ENCODE assay signal across 16 cellular contexts in genomic region chr18:75344615-75345014, GRCh38.
DNase-seq lines count a peak whose midpoint lies in the region; ATAC-seq and TF ChIP-seq lines count a peak whose summit lies in the region.
"Had no signal": no experiment of that assay in that cellular context is flagged by ENCODE, and none has a peak within 500 bp of the region (broad histone marks: within the 10 kb centered on the region; RNA-seq: fewer than 3 reads in every experiment).

No MANE protein-coding gene starts in this region.

- intact Hi-C loops in activated CD8-positive, alpha-beta T cell treated with anti-CD3 and anti-CD28 coated beads for 36 hours (cut with micrococcal nuclease) = no loop called here

- no peak overlapping the region for H3K4me3 ChIP-seq in GM23338
- H3K4me3 ChIP-seq: GM23248 had no signal

- no peak overlapping the region for H3K4me3 Mint-ChIP-seq in activated CD8-positive, alpha-beta T cell treated with anti-CD3 and anti-CD28 coated beads, Interleukin-2, amount 10 ng/mL, durations not matched to agents 7 days and 5 days
- no peak overlapping the region for H3K4me3 Mint-ChIP-seq in activated CD8-positive, alpha-beta T cell treated with anti-CD3 and anti-CD28 coated beads for 36 hours
- H3K4me3 Mint-ChIP-seq in GM23338 (no peak overlapping the region), nephron progenitor cell (no peak overlapping the region)
- H3K4me3 Mint-ChIP-seq: CD4-positive, alpha-beta memory T cell; H9 had no signal

- peaks cover 1% of the 10 kb centered on the region for H3K27me3 Mint-ChIP-seq in activated CD8-positive, alpha-beta T cell treated with anti-CD3 and anti-CD28 coated beads, Interleukin-2, amount 10 ng/mL, durations not matched to agents 7 days and 5 days (ENCODE audit: low read depth)
- peaks cover 4% of the 10 kb centered on the region for H3K27me3 Mint-ChIP-seq in activated CD8-positive, alpha-beta T cell treated with anti-CD3 and anti-CD28 coated beads for 36 hours
- H3K27me3 Mint-ChIP-seq in GM23338 (ENCODE audit: insufficient read depth, low read depth, poor library complexity) (peaks cover 7% of the 10 kb centered on the region), nephron progenitor cell (ENCODE audit: low read depth, poor library complexity) (no peaks in the 10 kb centered on the region)

- H3K27ac Mint-ChIP-seq in activated CD8-positive, alpha-beta T cell treated with anti-CD3 and anti-CD28 coated beads, Interleukin-2, amount 10 ng/mL, durations not matched to agents 7 days and 5 days = no peak overlapping the region
- H3K27ac Mint-ChIP-seq in activated CD8-positive, alpha-beta T cell treated with anti-CD3 and anti-CD28 coated beads for 36 hours = no peak overlapping the region
- H3K27ac Mint-ChIP-seq in GM23338 (no peak overlapping the region), nephron progenitor cell (peak overlapping the region; percentile 50)
- H3K27ac Mint-ChIP-seq: CD4-positive, alpha-beta memory T cell; H9 had no signal

- CTCF ChIA-PET in activated CD8-positive, alpha-beta T cell treated with anti-CD3 and anti-CD28 coated beads, Interleukin-2, amount 10 ng/mL, durations not matched to agents 7 days and 5 days (lab: Charles Lee) = no interaction called here
- CTCF ChIA-PET in activated CD8-positive, alpha-beta T cell treated with anti-CD3 and anti-CD28 coated beads for 36 hours (lab: Charles Lee) = no interaction called here

- H3K4me1 ChIP-seq in GM23338 (ENCODE audit: insufficient read depth) = peaks cover 22% of the 10 kb centered on the region
- H3K4me1 ChIP-seq: BE2C, Caco-2 had no signal

- ATAC-seq in activated CD8-positive, alpha-beta T cell treated with anti-CD3 and anti-CD28 coated beads, Interleukin-2, amount 10 ng/mL, durations not matched to agents 7 days and 5 days = no peak
- no peak for ATAC-seq in activated CD8-positive, alpha-beta T cell treated with anti-CD3 and anti-CD28 coated beads for 36 hours
- no peak for ATAC-seq in GM23338
- ATAC-seq in HG03378 (IDR thresholded peaks at IDR 0.05; ENCODE audit: unreplicated experiment) = no peak

- no peaks in the 10 kb centered on the region for H3K79me2 ChIP-seq in GM23338 (replicated peaks; ENCODE audit: insufficient read depth)

- peak; percentile 13 for DNase-seq in activated CD8-positive, alpha-beta T cell treated with anti-CD3 and anti-CD28 coated beads, Interleukin-2, amount 10 ng/mL, durations not matched to agents 7 days and 5 days
- DNase-seq in activated CD8-positive, alpha-beta T cell treated with anti-CD3 and anti-CD28 coated beads for 36 hours = no peak
- DNase-seq in GM23338 (ENCODE audit: low spot score) (no peak), nephron progenitor cell (no peak), COLO829 (ENCODE audit: low spot score) (no peak)
- DNase-seq: AML-193; BE2C; C1 segment of cervical spinal cord; Caco-2; CD4-positive, alpha-beta memory T cell; DMS153; DND-41; GM23248 had no signal

- no peaks in the 10 kb centered on the region for H3K36me3 Mint-ChIP-seq in activated CD8-positive, alpha-beta T cell treated with anti-CD3 and anti-CD28 coated beads, Interleukin-2, amount 10 ng/mL, durations not matched to agents 7 days and 5 days (ENCODE audit: low read depth)
- H3K36me3 Mint-ChIP-seq in activated CD8-positive, alpha-beta T cell treated with anti-CD3 and anti-CD28 coated beads for 36 hours (ENCODE audit: low read depth) = no peaks in the 10 kb centered on the region
- H3K36me3 Mint-ChIP-seq in GM23338 (ENCODE audit: low read depth) (no peaks in the 10 kb centered on the region), nephron progenitor cell (ENCODE audit: low read depth) (no peaks in the 10 kb centered on the region)
- H3K36me3 Mint-ChIP-seq: CD4-positive, alpha-beta memory T cell had no signal

- H3F3A ChIP-seq in GM23338 (replicated peaks; ENCODE audit: low read depth) = no peaks in the 10 kb centered on the region

- H4K20me1 ChIP-seq in GM23338 (replicated peaks; ENCODE audit: insufficient read depth) = no peaks in the 10 kb centered on the region

- no peaks in the 10 kb centered on the region for H3K4me1 Mint-ChIP-seq in activated CD8-positive, alpha-beta T cell treated with anti-CD3 and anti-CD28 coated beads, Interleukin-2, amount 10 ng/mL, durations not matched to agents 7 days and 5 days (ENCODE audit: low read depth)
- no peaks in the 10 kb centered on the region for H3K4me1 Mint-ChIP-seq in activated CD8-positive, alpha-beta T cell treated with anti-CD3 and anti-CD28 coated beads for 36 hours (ENCODE audit: low read depth)
- H3K4me1 Mint-ChIP-seq in GM23338 = peaks cover 23% of the 10 kb centered on the region
- H3K4me1 Mint-ChIP-seq in nephron progenitor cell = peaks cover 77% of the 10 kb centered on the region
- H3K4me1 Mint-ChIP-seq: CD4-positive, alpha-beta memory T cell had no signal

- H3K9me3 Mint-ChIP-seq in activated CD8-positive, alpha-beta T cell treated with anti-CD3 and anti-CD28 coated beads, Interleukin-2, amount 10 ng/mL, durations not matched to agents 7 days and 5 days (ENCODE audit: insufficient read depth) = no peaks in the 10 kb centered on the region
- no peaks in the 10 kb centered on the region for H3K9me3 Mint-ChIP-seq in activated CD8-positive, alpha-beta T cell treated with anti-CD3 and anti-CD28 coated beads for 36 hours
- H3K9me3 Mint-ChIP-seq in GM23338 (no peaks in the 10 kb centered on the region; the same call in 2 of the 3 replicates), nephron progenitor cell (no peaks in the 10 kb centered on the region)
- H3K9me3 Mint-ChIP-seq: CD4-positive, alpha-beta memory T cell; H9 had no signal

- H3K9me2 ChIP-seq in GM23338 (ENCODE audit: insufficient read depth) = 0 out of 2 replicates have a peak, but pooled peaks cover 5% of the 10 kb centered on the region

- no peak overlapping the region for H3K27ac ChIP-seq in GM23338 (ENCODE audit: low read depth)
- H3K27ac ChIP-seq: 22Rv1, GM23248 had no signal

- POLR2A ChIA-PET in activated CD8-positive, alpha-beta T cell treated with anti-CD3 and anti-CD28 coated beads, Interleukin-2, amount 10 ng/mL, durations not matched to agents 7 days and 5 days (lab: Charles Lee) = no interaction called here
- POLR2A ChIA-PET in activated CD8-positive, alpha-beta T cell treated with anti-CD3 and anti-CD28 coated beads for 36 hours (lab: Charles Lee) = no interaction called here

- H2AFZ ChIP-seq in GM23338 = 0 out of 2 replicates have a peak overlapping the region, but pooled peaks have one; percentile 56
- H2AFZ ChIP-seq: GM23248 had no signal

- no peak for TF ChIP-seq CTCF in activated CD8-positive, alpha-beta T cell treated with anti-CD3 and anti-CD28 coated beads for 36 hours (IDR thresholded peaks at IDR 0.05)
- TF ChIP-seq CTCF in GM23338 (conservative IDR thresholded peaks at IDR 0.05; ENCODE audit: low read depth in 2 of 2) (no peak), nephron progenitor cell (IDR thresholded peaks at IDR 0.05) (no peak)

- peaks cover 4% of the 10 kb centered on the region; the same call in 1 of the 2 replicates for H3K27me3 ChIP-seq in GM23338 (ENCODE audit: insufficient read depth)
- H3K27me3 ChIP-seq: BE2C had no signal

- H3K36me3 ChIP-seq in GM23338 (ENCODE audit: insufficient read depth) = no peaks in the 10 kb centered on the region
- H3K36me3 ChIP-seq: BE2C had no signal

- H3K4me2 ChIP-seq in GM23338 = no peak overlapping the region

TF ChIP-seq in GM23338, 12 proteins besides CTCF, POLR2A, EP300 and RAD21 (continues in another document):
- TF ChIP-seq STAT1 (IDR thresholded peaks at IDR 0.05; ENCODE audit: unreplicated experiment) (no peak), POLR2AphosphoS5 (IDR thresholded peaks at IDR 0.05; ENCODE audit: low read depth) (no peak), ZNF331 (CRISPR knock-in tag; IDR thresholded peaks at IDR 0.05; ENCODE audit: low read depth) (no peak), ETS1 (IDR thresholded peaks at IDR 0.05) (no peak), EZH2phosphoT487 (IDR thresholded peaks at IDR 0.05; ENCODE audit: unreplicated experiment) (no peak), CREB1 (CRISPR knock-in tag; IDR thresholded peaks at IDR 0.05; ENCODE audit: low read depth) (no peak), JUNB (IDR thresholded peaks at IDR 0.05; ENCODE audit: unreplicated experiment) (no peak), REST (IDR thresholded peaks at IDR 0.05; ENCODE audit: unreplicated experiment) (no peak)
